27 cellular contexts compared by ENCODE assay signal in genomic region chr9:135816179-135816970, GRCh38.
DNase-seq lines count a peak whose midpoint lies in the region; ATAC-seq and TF ChIP-seq lines count a peak whose summit lies in the region.
"Had no signal": no experiment of that assay in that cellular context is flagged by ENCODE, and none has a peak within 500 bp of the region (broad histone marks: within the 10 kb centered on the region; RNA-seq: fewer than 3 reads in every experiment).

No MANE protein-coding gene starts in this region.

- H3K36me3 Mint-ChIP-seq in activated naive CD8-positive, alpha-beta T cell treated with anti-CD3 and anti-CD28 coated beads, Interleukin-2, amount 10 ng/mL, durations not matched to agents 7 days and 5 days = peaks cover 3% of the 10 kb centered on the region
- peaks cover 0 to 91% (median 27%) of the 10 kb centered on the region in 3 donors for H3K36me3 Mint-ChIP-seq in naive thymus-derived CD8-positive, alpha-beta T cell

- no peak overlapping the region for H3K4me3 Mint-ChIP-seq in activated naive CD8-positive, alpha-beta T cell treated with anti-CD3 and anti-CD28 coated beads, Interleukin-2, amount 10 ng/mL, durations not matched to agents 7 days and 5 days
- no peak overlapping the region for H3K4me3 Mint-ChIP-seq in naive thymus-derived CD8-positive, alpha-beta T cell
- H3K4me3 Mint-ChIP-seq: T-cell, type B pancreatic cell had no signal

- intact Hi-C loops in Right ventricle myocardium superior (cut with DNase I) = no loop called here
- intact Hi-C loops in upper lobe of right lung (cut with DNase I) = no loop called here
- intact Hi-C loops in ascending aorta (cut with DNase I) = no loop called here

- TF ChIP-seq CTCF in right atrium auricular region (IDR thresholded peaks at IDR 0.05) (no peak), upper lobe of right lung (IDR thresholded peaks at IDR 0.05) (no peak), ascending aorta (IDR thresholded peaks at IDR 0.05) (no peak)

- H3K4me1 Mint-ChIP-seq in activated naive CD8-positive, alpha-beta T cell treated with anti-CD3 and anti-CD28 coated beads, Interleukin-2, amount 10 ng/mL, durations not matched to agents 7 days and 5 days = peaks cover 3% of the 10 kb centered on the region
- peaks cover 0 to 9% (median 3%) of the 10 kb centered on the region in 4 donors for H3K4me1 Mint-ChIP-seq in naive thymus-derived CD8-positive, alpha-beta T cell
- H3K4me1 Mint-ChIP-seq: T-cell had no signal

- no peaks in the 10 kb centered on the region for H3K9me3 Mint-ChIP-seq in activated naive CD8-positive, alpha-beta T cell treated with anti-CD3 and anti-CD28 coated beads, Interleukin-2, amount 10 ng/mL, durations not matched to agents 7 days and 5 days
- no peaks in the 10 kb centered on the region for H3K9me3 Mint-ChIP-seq in naive thymus-derived CD8-positive, alpha-beta T cell
- H3K9me3 Mint-ChIP-seq: T-cell, type B pancreatic cell had no signal

- H3K4me1 ChIP-seq in right atrium auricular region (no peaks in the 10 kb centered on the region), upper lobe of right lung (no peaks in the 10 kb centered on the region), ascending aorta (no peaks in the 10 kb centered on the region)
- H3K4me1 ChIP-seq: breast epithelium, Caco-2, HAP-1 had no signal

- no peak overlapping the region for H3K27ac Mint-ChIP-seq in activated naive CD8-positive, alpha-beta T cell treated with anti-CD3 and anti-CD28 coated beads, Interleukin-2, amount 10 ng/mL, durations not matched to agents 7 days and 5 days
- H3K27ac Mint-ChIP-seq in naive thymus-derived CD8-positive, alpha-beta T cell = peak overlapping the region in 8 of 10 donors; percentile 19 to 87 (median 62)
- H3K27ac Mint-ChIP-seq: T-cell, type B pancreatic cell had no signal

- DNase-seq in Right ventricle myocardium superior (peak; percentile 30), right atrium auricular region (ENCODE audit: low spot score) (no peak), upper lobe of right lung (peak; percentile 50), ascending aorta (ENCODE audit: low spot score in 2 of 2) (no peak)
- peak; percentile 17 for DNase-seq in activated naive CD8-positive, alpha-beta T cell treated with anti-CD3 and anti-CD28 coated beads, Interleukin-2, amount 10 ng/mL, durations not matched to agents 7 days and 5 days
- no peak for DNase-seq in naive thymus-derived CD8-positive, alpha-beta T cell
- DNase-seq: activated CD4-positive, alpha-beta T cell treated with anti-CD3 and anti-CD28 coated beads for 1 hour; activated naive CD4-positive, alpha-beta T cell; activated T-cell treated with anti-CD3 and anti-CD28 coated beads, Interleukin-2, amount 50 U/mL, for 48 hours; amygdala; DMS79; effector memory CD4-positive, alpha-beta T cell; GDM1; NCI-H1105; NCI-H1930; NCI-H2227 treated with DMSO at 0.1 percent for 48 hours; NCI-H82; nucleus accumbens had no signal

- peaks cover 79% of the 10 kb centered on the region for H3K36me3 ChIP-seq in right atrium auricular region
- H3K36me3 ChIP-seq in upper lobe of right lung = peaks cover 94% of the 10 kb centered on the region
- peaks cover 58 to 81% of the 10 kb centered on the region in 2 donors for H3K36me3 ChIP-seq in ascending aorta
- H3K36me3 ChIP-seq: breast epithelium had no signal

- POLR2A ChIA-PET in activated naive CD8-positive, alpha-beta T cell treated with anti-CD3 and anti-CD28 coated beads, Interleukin-2, amount 10 ng/mL, durations not matched to agents 7 days and 5 days (lab: Charles Lee) = no interaction called here
- POLR2A ChIA-PET in naive thymus-derived CD8-positive, alpha-beta T cell (lab: Charles Lee) = no interaction called here

- no peaks in the 10 kb centered on the region for H3K27me3 ChIP-seq in right atrium auricular region
- no peaks in the 10 kb centered on the region for H3K27me3 ChIP-seq in upper lobe of right lung
- no peaks in the 10 kb centered on the region for H3K27me3 ChIP-seq in ascending aorta
- H3K27me3 ChIP-seq: BLaER1, breast epithelium had no signal

- H3K27me3 Mint-ChIP-seq in activated naive CD8-positive, alpha-beta T cell treated with anti-CD3 and anti-CD28 coated beads, Interleukin-2, amount 10 ng/mL, durations not matched to agents 7 days and 5 days = no peaks in the 10 kb centered on the region
- no peaks in the 10 kb centered on the region for H3K27me3 Mint-ChIP-seq in naive thymus-derived CD8-positive, alpha-beta T cell
- H3K27me3 Mint-ChIP-seq: T-cell, type B pancreatic cell had no signal

- no peak overlapping the region for H3K27ac ChIP-seq in right atrium auricular region
- H3K27ac ChIP-seq in upper lobe of right lung = no peak overlapping the region
- no peak overlapping the region for H3K27ac ChIP-seq in ascending aorta
- H3K27ac ChIP-seq: BLaER1, breast epithelium, coronary artery had no signal

- no peak for ATAC-seq in Right ventricle myocardium superior (ENCODE audit: poor library complexity)
- ATAC-seq in activated naive CD8-positive, alpha-beta T cell treated with anti-CD3 and anti-CD28 coated beads, Interleukin-2, amount 10 ng/mL, durations not matched to agents 7 days and 5 days (ENCODE audit: low read depth) = no peak
- ATAC-seq in naive thymus-derived CD8-positive, alpha-beta T cell = no peak
- no peak for ATAC-seq in upper lobe of right lung
- no peak for ATAC-seq in HG03025 (IDR thresholded peaks at IDR 0.05; ENCODE audit: low FRiP score, unreplicated experiment)
- ATAC-seq: K562 had no signal

- H3K9me3 ChIP-seq in right atrium auricular region = no peaks in the 10 kb centered on the region
- H3K9me3 ChIP-seq in upper lobe of right lung = no peaks in the 10 kb centered on the region
- H3K9me3 ChIP-seq in ascending aorta = no peaks in the 10 kb centered on the region
- H3K9me3 ChIP-seq: BLaER1, breast epithelium, Caco-2, HAP-1 had no signal

- H3K4me3 ChIP-seq in right atrium auricular region (no peak overlapping the region), upper lobe of right lung (no peak overlapping the region), ascending aorta (no peak overlapping the region)
- H3K4me3 ChIP-seq: BLaER1, breast epithelium, coronary artery, HAP-1, K562 had no signal

Comparison
In these comparisons a context has a peak if more than half of its experiments do, and no peak if none do; other contexts are left out.
1. DNase-seq: peak in Right ventricle myocardium superior (single experiment), activated naive CD8-positive, alpha-beta T cell treated with anti-CD3 and anti-CD28 coated beads, Interleukin-2, amount 10 ng/mL, durations not matched to agents 7 days and 5 days (single experiment) and upper lobe of right lung (single experiment); none in right atrium auricular region (single experiment), naive thymus-derived CD8-positive, alpha-beta T cell (0 of 10) and ascending aorta (0 of 2).